Comparison of ENCODE assay signal across 1 cellular context in genomic region chr12:53484686-53485567, GRCh38.
TF ChIP-seq lines count a peak whose summit lies in the region.

No MANE protein-coding gene starts in this region.

TF ChIP-seq in HCT116, 20 proteins besides CTCF, POLR2A, EP300 and RAD21 (continued from another document):
- no peak for TF ChIP-seq ELF1 (IDR thresholded peaks at IDR 0.05; ENCODE audit: borderline replicate concordance, low read depth)
- no peak for TF ChIP-seq ZBTB33 (IDR thresholded peaks at IDR 0.05; ENCODE audit: extremely low read depth, insufficient replicate concordance, low read length)
- TF ChIP-seq ZNF274 (IDR thresholded peaks at IDR 0.05; ENCODE audit: low read depth, low read length): no peak
- no peak for TF ChIP-seq SRF (IDR thresholded peaks at IDR 0.05; ENCODE audit: low read depth)
- no peak for TF ChIP-seq SIN3A (IDR thresholded peaks at IDR 0.05; ENCODE audit: low read depth)
- TF ChIP-seq CEBPB (IDR thresholded peaks at IDR 0.05; ENCODE audit: low read depth): no peak
- TF ChIP-seq CBX3 (IDR thresholded peaks at IDR 0.05; ENCODE audit: low read depth): no peak
- TF ChIP-seq JUND (IDR thresholded peaks at IDR 0.05): no peak
- TF ChIP-seq EGR1 (IDR thresholded peaks at IDR 0.05; ENCODE audit: low read depth): no peak
